In the genomic region with DNA sequence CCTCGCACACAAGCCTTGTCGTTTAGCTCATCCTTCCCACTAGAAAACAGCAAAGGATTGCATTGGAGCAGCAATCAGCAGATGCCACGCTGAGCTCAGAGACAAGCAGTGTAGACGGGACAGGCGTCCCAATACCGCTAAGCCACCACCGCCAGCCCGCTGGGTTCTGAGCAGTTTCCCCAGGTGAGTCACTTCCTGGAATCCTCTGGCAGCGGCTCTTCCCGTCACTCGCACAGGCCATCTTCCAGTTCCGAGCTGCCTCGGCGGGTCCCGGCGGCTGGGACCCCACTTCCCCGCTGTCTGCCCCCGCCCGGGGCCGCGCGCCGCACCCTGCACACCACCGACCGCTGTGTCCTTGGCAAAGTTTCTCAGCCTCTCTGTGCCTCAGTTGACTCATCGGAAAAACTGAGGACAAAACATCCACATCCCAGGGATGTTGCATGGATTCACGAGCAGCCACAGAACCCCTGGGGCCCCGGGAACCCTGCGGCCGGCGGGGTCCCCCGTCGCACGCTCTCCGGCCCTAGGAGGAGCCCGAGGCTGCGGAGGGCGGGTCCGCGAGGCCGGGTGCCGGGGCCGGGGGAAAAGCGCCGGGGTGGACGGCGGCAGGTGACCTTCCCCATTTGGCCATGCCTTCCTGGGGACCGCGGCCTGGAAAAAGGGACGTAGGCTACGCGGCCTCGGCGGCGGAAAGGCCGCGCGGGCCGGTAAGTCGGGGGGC, we compare ENCODE assay signal across 8 cellular contexts.
DNase-seq lines count a peak whose midpoint lies in the region; ATAC-seq lines count a peak whose summit lies in the region.

No MANE protein-coding gene starts in this region.

- DNase-seq in SIG-M5 treated with dmso at 0.1 percent for 504 hours (lab: John Stamatoyannopoulos, UW; ENCODE audit: unreplicated experiment) = peak; percentile 59
- DNase-seq in SIG-M5 (lab: John Stamatoyannopoulos, UW) = no peak
- DNase-seq in NCI-H526 (lab: John Stamatoyannopoulos, UW) = peak; percentile 11 to 70
- peak; percentile 51 for DNase-seq in activated T-cell treated with anti-CD3 and anti-CD28 coated beads for 1 hour (ENCODE audit: low read depth)
- peak; percentile 24 for DNase-seq in epithelial cell of prostate (ENCODE audit: low read depth, low spot score)
- DNase-seq in stimulated activated CD8-positive, alpha-beta memory T cell treated with anti-CD3 and anti-CD28 coated beads, Interleukin-7, amount 100 ng/mL, for 1 hour (ENCODE audit: low read depth in 2 of 2) = peak; percentile 42 to 43

- no peaks in the 10 kb centered on the region for H3K27me3 ChIP-seq in muscle layer of duodenum (ENCODE audit: low read depth, low read length)

- no peaks in the 10 kb centered on the region for H3K9me3 ChIP-seq in muscle layer of duodenum (ENCODE audit: control insufficient read depth in 1 of 2, low read length in 2 of 2)

- peaks cover 0 to 6% of the 10 kb centered on the region in 2 donors for H3K4me1 ChIP-seq in muscle layer of duodenum (ENCODE audit: control insufficient read depth in 1 of 2, insufficient read depth in 2 of 2, low read length in 2 of 2)

- peak overlapping the region; percentile 91 to 97 for H3K4me3 ChIP-seq in muscle layer of duodenum (ENCODE audit: low read depth in 1 of 2, low read length in 2 of 2)

- H3K27ac ChIP-seq in epithelial cell of prostate (peak overlapping the region; percentile 90), muscle layer of duodenum (ENCODE audit: low read length) (peak overlapping the region; percentile 75)

- H3K36me3 ChIP-seq in muscle layer of duodenum (ENCODE audit: control insufficient read depth in 1 of 2, insufficient read depth in 2 of 2, low read length in 2 of 2) = peaks cover 11% of the 10 kb centered on the region in 2 donors

- ATAC-seq in HG02970 (IDR thresholded peaks at IDR 0.05; ENCODE audit: low FRiP score, unreplicated experiment) = peak; percentile 8
